Comparison of ENCODE assay signal across 16 cellular contexts in the genomic region with DNA sequence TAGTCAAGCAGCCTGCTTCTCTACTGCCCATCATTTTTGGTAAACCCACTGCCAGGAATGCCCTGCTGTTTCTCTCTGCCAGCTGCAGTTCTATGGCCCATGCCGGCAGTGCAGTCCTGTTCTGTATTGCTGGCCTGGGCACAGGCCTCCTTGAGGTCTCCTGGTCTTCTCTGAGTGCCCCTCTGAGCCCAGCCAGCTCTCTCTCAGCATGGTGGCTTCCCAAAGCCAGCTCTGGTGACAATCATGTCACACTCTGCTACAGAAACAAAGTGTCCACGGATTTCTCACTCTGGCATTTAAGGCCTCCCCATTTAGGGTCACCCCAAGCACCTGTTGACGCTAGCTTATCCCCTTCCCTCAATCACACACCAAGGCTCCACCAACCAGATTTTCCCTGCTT. TPM values are rescaled to one million over a fixed set of nuclear protein-coding genes. Genes with fewer than 3 reads are reported as not detected.
A peak's percentile ranks its signal among the peaks of the same experiment; 100 is the strongest.
DNase-seq lines count a peak whose midpoint lies in the region; ATAC-seq lines count a peak whose summit lies in the region.
"Had no signal": no experiment of that assay in that cellular context is flagged by ENCODE, and none has a peak within 500 bp of the region (broad histone marks: within the 10 kb centered on the region; RNA-seq: fewer than 3 reads in every experiment).

No MANE protein-coding gene starts in this region.

- intact Hi-C loops in left cardiac atrium (cut with DNase I) = no loop called here

- peak; percentile 12 to 67 for ATAC-seq in left cardiac atrium
- ATAC-seq in GM19467 (IDR thresholded peaks at IDR 0.05; ENCODE audit: unreplicated experiment) = no peak
- no peak for ATAC-seq in HG03175 (IDR thresholded peaks at IDR 0.05; ENCODE audit: unreplicated experiment)
- ATAC-seq: HCT116, HepG2 had no signal

- DNase-seq in activated CD8-positive, alpha-beta memory T cell treated with anti-CD3 and anti-CD28 coated beads for 24 hours = peak; percentile 45
- no peak for DNase-seq in activated CD8-positive, alpha-beta memory T cell treated with anti-CD3 and anti-CD28 coated beads, Interleukin-2, amount 50 U/mL, for 4 hours
- no peak for DNase-seq in left cardiac atrium
- peak; percentile 29 for DNase-seq in islet precursor cell
- DNase-seq in central memory CD4-positive, alpha-beta T cell = no peak
- DNase-seq in NCI-H2029 treated with DMSO at 0.1 percent for 48 hours (lab: John Stamatoyannopoulos, UW) = no peak
- DNase-seq: AML-193; Caco-2; CD4-positive, alpha-beta T cell; GOT3; H7; HFFc6 had no signal

RNA-seq across cellular contexts. Expression of gene SRPRB, which starts 24.5 kb away (rescaled TPM):
- 10 to 100 TPM; 36.8 to 51.8 TPM for total RNA-seq in left cardiac atrium

Comparison
In these comparisons a context has a peak if more than half of its experiments do, and no peak if none do; other contexts are left out.
1. DNase-seq: peak in activated CD8-positive, alpha-beta memory T cell treated with anti-CD3 and anti-CD28 coated beads for 24 hours (single experiment) and islet precursor cell (single experiment); none in activated CD8-positive, alpha-beta memory T cell treated with anti-CD3 and anti-CD28 coated beads, Interleukin-2, amount 50 U/mL, for 4 hours (single experiment), left cardiac atrium (single experiment), central memory CD4-positive, alpha-beta T cell (single experiment) and NCI-H2029 treated with DMSO at 0.1 percent for 48 hours (single experiment).
2. ATAC-seq: peak in left cardiac atrium (2 of 2); none in GM19467 (single experiment) and HG03175 (single experiment).